ENCODE assay signal across 19 cellular contexts in genomic region chr11:105786766-105787165, GRCh38.
A peak's percentile ranks its signal among the peaks of the same experiment; 100 is the strongest.
DNase-seq lines count a peak whose midpoint lies in the region; ATAC-seq and TF ChIP-seq lines count a peak whose summit lies in the region.
"Had no signal": no experiment of that assay in that cellular context is flagged by ENCODE, and none has a peak within 500 bp of the region (broad histone marks: within the 10 kb centered on the region; RNA-seq: fewer than 3 reads in every experiment).

No MANE protein-coding gene starts in this region.

- intact Hi-C loops in breast epithelium (cut with DNase I; ENCODE audit: low total_unique reads), result no loop called here

- DNase-seq in medulla oblongata (ENCODE audit: extremely low spot score) (peak; percentile 49), breast epithelium (ENCODE audit: low spot score in 2 of 2) (no peak), NCI-H2081 treated with DMSO at 0.1 percent for 48 hours (lab: John Stamatoyannopoulos, UW) (no peak)
- no peak for DNase-seq in stimulated activated naive B cell treated with anti-CD40 and anti-IgM and Interleukin-4, amounts not matched to agents 10 μg/mL and 1 μg/mL and 100 μg/mL, for 72 hours
- DNase-seq: CD4-positive, CD25-positive, alpha-beta regulatory T cell; GM23248; MG63; NCI-H1417 treated with DMSO at 0.1 percent for 48 hours; NCI-H187; NCI-H2107; NCI-H2227 treated with DMSO at 0.1 percent for 48 hours; NCI-H510A; NCI-H82 had no signal

- H3K27me3 Mint-ChIP-seq in stimulated activated naive B cell treated with anti-CD40 and anti-IgM and Interleukin-4, amounts not matched to agents 10 μg/mL and 1 μg/mL and 100 μg/mL, for 72 hours, result no peaks in the 10 kb centered on the region

- no peaks in the 10 kb centered on the region for H3K9me3 Mint-ChIP-seq in stimulated activated naive B cell treated with anti-CD40 and anti-IgM and Interleukin-4, amounts not matched to agents 10 μg/mL and 1 μg/mL and 100 μg/mL, for 72 hours
- H3K9me3 Mint-ChIP-seq: CD4-positive, CD25-positive, alpha-beta regulatory T cell had no signal

- WGBS in ectodermal cell, 2 experiments, result 8 to 10% methylated on average over 1 of the region's 1 CpG

- no peak overlapping the region for H3K4me3 Mint-ChIP-seq in stimulated activated naive B cell treated with anti-CD40 and anti-IgM and Interleukin-4, amounts not matched to agents 10 μg/mL and 1 μg/mL and 100 μg/mL, for 72 hours
- H3K4me3 Mint-ChIP-seq: CD4-positive, CD25-positive, alpha-beta regulatory T cell had no signal

- peaks cover 7% of the 10 kb centered on the region; the same call in 1 of the 2 replicates for H3K4me1 ChIP-seq in HUES48 (ENCODE audit: control insufficient read depth, insufficient read depth, low read length)
- peaks cover 9% of the 10 kb centered on the region for H3K4me1 ChIP-seq in ectodermal cell (ENCODE audit: control insufficient read depth, insufficient read depth, low read length)
- no peaks in the 10 kb centered on the region for H3K4me1 ChIP-seq in breast epithelium
- H3K4me1 ChIP-seq: SJSA1 had no signal

- no peak overlapping the region for H3K27ac Mint-ChIP-seq in stimulated activated naive B cell treated with anti-CD40 and anti-IgM and Interleukin-4, amounts not matched to agents 10 μg/mL and 1 μg/mL and 100 μg/mL, for 72 hours
- H3K27ac Mint-ChIP-seq: CD4-positive, CD25-positive, alpha-beta regulatory T cell had no signal

- H3K9ac ChIP-seq in HUES48 (ENCODE audit: low read depth, low read length), result no peak overlapping the region
- H3K9ac ChIP-seq: GM23248 had no signal

- no peaks in the 10 kb centered on the region for H3K36me3 ChIP-seq in HUES48 (ENCODE audit: control insufficient read depth, insufficient read depth, low read length)
- no peaks in the 10 kb centered on the region for H3K36me3 ChIP-seq in ectodermal cell (ENCODE audit: control insufficient read depth, insufficient read depth, low read length)
- H3K36me3 ChIP-seq in breast epithelium, result no peaks in the 10 kb centered on the region
- H3K36me3 ChIP-seq: MG63, SJSA1 had no signal

- H3K9me3 ChIP-seq in HUES48 (ENCODE audit: control insufficient read depth, insufficient read depth, low read length) (no peaks in the 10 kb centered on the region), ectodermal cell (ENCODE audit: control insufficient read depth, low read length) (no peaks in the 10 kb centered on the region), breast epithelium (no peaks in the 10 kb centered on the region)
- H3K9me3 ChIP-seq: MG63, SJSA1 had no signal

- no peak for TF ChIP-seq POLR2A in breast epithelium (IDR thresholded peaks at IDR 0.05)

- ATAC-seq in HG03342 (IDR thresholded peaks at IDR 0.05; ENCODE audit: unreplicated experiment), result no peak
- no peak for ATAC-seq in stimulated activated naive B cell treated with anti-CD40 and anti-IgM and Interleukin-4, amounts not matched to agents 10 μg/mL and 1 μg/mL and 100 μg/mL, for 72 hours (replicated peaks)
- ATAC-seq: K562, Right ventricle myocardium inferior had no signal

- no peaks in the 10 kb centered on the region for H3K27me3 ChIP-seq in HUES48 (ENCODE audit: control insufficient read depth, insufficient read depth, low read length)
- no peaks in the 10 kb centered on the region for H3K27me3 ChIP-seq in ectodermal cell (ENCODE audit: control insufficient read depth, insufficient read depth, low read length, poor library complexity, severe bottlenecking)
- no peaks in the 10 kb centered on the region for H3K27me3 ChIP-seq in breast epithelium
- H3K27me3 ChIP-seq: MG63, SJSA1 had no signal

- no peaks in the 10 kb centered on the region for H3K4me1 Mint-ChIP-seq in stimulated activated naive B cell treated with anti-CD40 and anti-IgM and Interleukin-4, amounts not matched to agents 10 μg/mL and 1 μg/mL and 100 μg/mL, for 72 hours
- H3K4me1 Mint-ChIP-seq: CD4-positive, CD25-positive, alpha-beta regulatory T cell had no signal

- H3K4me3 ChIP-seq in HUES48 (ENCODE audit: low read depth, low read length), result no peak overlapping the region
- H3K4me3 ChIP-seq in ectodermal cell (ENCODE audit: insufficient read depth, low read depth, low read length), result no peak overlapping the region
- H3K4me3 ChIP-seq in breast epithelium, result no peak overlapping the region
- H3K4me3 ChIP-seq: GM23248, K562, MG63, SJSA1 had no signal

- TF ChIP-seq CTCF in breast epithelium (IDR thresholded peaks at IDR 0.05), result no peak

- H3K27ac ChIP-seq in HUES48 (ENCODE audit: low read depth, low read length), result peak overlapping the region; percentile 13
- peak overlapping the region; percentile 52 for H3K27ac ChIP-seq in ectodermal cell (ENCODE audit: insufficient read depth, low read depth, low read length, poor library complexity, severe bottlenecking)
- H3K27ac ChIP-seq in breast epithelium, result no peak overlapping the region
- H3K27ac ChIP-seq: GM23248, SJSA1 had no signal

- H3K36me3 Mint-ChIP-seq in stimulated activated naive B cell treated with anti-CD40 and anti-IgM and Interleukin-4, amounts not matched to agents 10 μg/mL and 1 μg/mL and 100 μg/mL, for 72 hours, result no peaks in the 10 kb centered on the region
- H3K36me3 Mint-ChIP-seq: CD4-positive, CD25-positive, alpha-beta regulatory T cell had no signal

Comparison
In these comparisons a context has a peak if more than half of its experiments do, and no peak if none do; other contexts are left out.
1. H3K27ac ChIP-seq: peak in HUES48 (single experiment) and ectodermal cell (single experiment); none in breast epithelium (0 of 2).